ENCODE assay signal across 1 cellular context in genomic region chr4:10108391-10108790, GRCh38.
TF ChIP-seq lines count a peak whose summit lies in the region.

No MANE protein-coding gene starts in this region.

TF ChIP-seq in SK-N-SH, 30 proteins besides CTCF, POLR2A, EP300 and RAD21 (continued from another document):
- no peak for TF ChIP-seq MEF2A (IDR thresholded peaks at IDR 0.05; ENCODE audit: borderline replicate concordance, low read depth)
- no peak for TF ChIP-seq RXRA (IDR thresholded peaks at IDR 0.05; ENCODE audit: borderline replicate concordance, low read depth)
- TF ChIP-seq NFIC (IDR thresholded peaks at IDR 0.05; ENCODE audit: borderline replicate concordance), result no peak
- TF ChIP-seq SIN3A (IDR thresholded peaks at IDR 0.05; ENCODE audit: borderline replicate concordance, low read depth, low read length), result no peak
- no peak for TF ChIP-seq GATA2 (CRISPR knock-in tag; IDR thresholded peaks at IDR 0.05)
TF ChIP-seq in SK-N-SH: peak in this region for 0.
